Comparison of ENCODE assay signal across 11 cellular contexts in genomic region chr1:18808561-18808960, GRCh38. TPM values are rescaled to one million over a fixed set of nuclear protein-coding genes. Genes with fewer than 3 reads are reported as not detected.
"Had no signal": no experiment of that assay in that cellular context is flagged by ENCODE, and none has a peak within 500 bp of the region (broad histone marks: within the 10 kb centered on the region; RNA-seq: fewer than 3 reads in every experiment).

No MANE protein-coding gene starts in this region.

- H3K9me3 ChIP-seq: HAP-1 had no signal

- H3K9ac ChIP-seq: GM23248 had no signal

- H3K36me3 ChIP-seq: HAP-1 had no signal

- H3K4me3 Mint-ChIP-seq: HFFc6, IgD-negative memory B cell had no signal

- ATAC-seq: HCT116, HepG2 had no signal

- DNase-seq: GM23248, GOT3, H7, HFFc6 had no signal

- FAIRE-seq: HepG2 had no signal

- H3K4me1 ChIP-seq: HAP-1 had no signal

- H2AFZ ChIP-seq: GM23248 had no signal

- H3K27ac ChIP-seq: GM23248, HL-60 had no signal

- H3K9me3 Mint-ChIP-seq: HFFc6 had no signal

- H3K27ac Mint-ChIP-seq: HFFc6, IgD-negative memory B cell had no signal

- H3K4me3 ChIP-seq: GM23248, HAP-1 had no signal

RNA-seq across cellular contexts. Expression of gene TAS1R2, which starts 50.9 kb away (rescaled TPM):
- total RNA-seq: GM23248, H4, HepG2, HFFc6, HT1080 had no signal
- polyA plus RNA-seq: GM23248, HepG2, IgD-negative memory B cell had no signal
